Comparison of ENCODE assay signal across 8 cellular contexts in the genomic region with DNA sequence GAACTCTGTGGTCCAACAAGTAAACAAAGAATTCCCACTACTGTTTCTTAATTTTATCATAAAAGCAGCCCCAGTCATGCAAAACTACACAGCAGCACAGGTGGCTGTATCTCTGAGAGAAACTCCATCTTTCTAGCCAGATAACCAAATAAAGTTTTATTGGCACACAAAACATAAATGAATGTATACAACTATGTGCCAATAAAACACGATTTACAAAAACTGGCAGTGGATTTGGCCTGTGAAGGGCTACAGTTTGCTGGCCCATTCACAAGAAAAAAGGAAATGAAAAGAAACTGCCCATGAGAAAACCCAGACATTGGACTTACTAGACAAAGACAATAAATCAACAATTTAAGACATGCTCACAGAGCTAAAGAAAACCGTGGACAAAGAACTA.
"Had no signal": no experiment of that assay in that cellular context is flagged by ENCODE, and none has a peak within 500 bp of the region (broad histone marks: within the 10 kb centered on the region; RNA-seq: fewer than 3 reads in every experiment).

No MANE protein-coding gene starts in this region.

- H3K9ac ChIP-seq: GM23248 had no signal

- H3K36me3 ChIP-seq: HAP-1 had no signal

- FAIRE-seq: HTR-8/SVneo had no signal

- DNase-seq: GM23248, GOT3, H7, HFFc6, KG1 had no signal

- ATAC-seq: HCT116 had no signal

- H3K4me3 ChIP-seq: GM23248, HAP-1 had no signal

- H2AFZ ChIP-seq: GM23248 had no signal

- H3K27ac ChIP-seq: GM23248 had no signal
